Comparison of ENCODE assay signal across 8 cellular contexts in the genomic region with DNA sequence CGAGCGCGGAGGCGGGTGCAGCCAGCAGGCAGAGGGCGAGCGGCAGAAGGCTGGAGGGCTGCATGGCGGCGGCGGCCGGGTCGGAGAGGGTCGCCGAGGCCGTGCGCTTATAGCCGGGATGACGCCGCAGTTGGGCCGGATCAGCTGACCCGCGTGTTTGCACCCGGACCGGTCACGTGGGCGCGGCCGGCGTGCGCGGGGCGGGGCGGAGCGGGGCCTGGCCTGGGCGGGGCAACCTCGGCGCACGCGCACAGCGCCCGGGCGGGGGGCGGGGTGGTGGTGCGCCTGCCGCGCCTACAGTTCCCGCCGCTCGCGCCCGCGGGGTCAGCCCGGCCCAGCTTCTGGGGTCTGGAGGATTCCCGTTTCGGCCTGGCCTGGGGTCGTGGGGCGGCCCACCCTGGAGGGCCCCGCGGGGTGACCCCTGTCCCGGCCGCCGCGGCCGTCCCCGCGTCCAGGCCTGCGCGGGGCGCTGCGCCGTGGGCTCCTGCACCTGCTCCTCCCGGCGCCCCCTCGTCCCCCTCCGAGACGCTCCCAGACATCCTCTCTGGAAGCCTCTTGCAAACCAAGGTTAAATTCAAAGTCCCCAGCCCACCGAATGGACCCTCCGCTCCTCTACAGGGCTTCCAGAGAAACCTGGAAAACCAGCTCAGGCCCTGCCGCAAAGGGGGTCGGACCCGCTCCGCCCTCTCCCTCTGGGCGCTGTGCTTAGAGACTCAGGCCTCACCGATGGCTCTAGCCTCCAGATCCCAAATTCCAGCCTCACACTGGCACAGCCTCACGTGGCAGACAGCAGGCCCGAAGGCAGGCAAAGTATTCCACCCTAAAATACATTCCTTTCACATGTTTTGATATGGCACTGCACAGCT. TPM values are rescaled to one million over a fixed set of nuclear protein-coding genes. Genes with fewer than 3 reads are reported as not detected.
DNase-seq lines count a peak whose midpoint lies in the region; ATAC-seq and TF ChIP-seq lines count a peak whose summit lies in the region.

A gene (minus strand): TSS at position 132 of the 866 bp plus-strand sequence. CDS start 68 bp downstream, at position 64.

- no peak for TF ChIP-seq CTCF in colonic mucosa (IDR thresholded peaks at IDR 0.05)

- intact Hi-C loops in colonic mucosa (cut with DNase I): no loop called here

- no peaks in the 10 kb centered on the region for H3K27me3 ChIP-seq in colonic mucosa

- peaks cover 6% of the 10 kb centered on the region for H3K36me3 ChIP-seq in colonic mucosa

- no peaks in the 10 kb centered on the region for H3K9me3 ChIP-seq in colonic mucosa

- H3K27ac ChIP-seq in colonic mucosa: peak within 1 kb of the TSS; percentile 92

- ATAC-seq in HG02973 (IDR thresholded peaks at IDR 0.05; ENCODE audit: unreplicated experiment) (peak; percentile 47), left lobe of liver (peak; percentile 75)

- H3K4me3 ChIP-seq in colonic mucosa: peak within 1 kb of the TSS; percentile 59

- peaks cover 9% of the 10 kb centered on the region for H3K4me1 ChIP-seq in colonic mucosa

- peak within 1 kb of the TSS; percentile 88 to 100 for H3K9ac ChIP-seq in colonic mucosa (ENCODE audit: low read depth in 2 of 2, low read length in 2 of 2)

- DNase-seq in SIG-M5 treated with dmso at 0.1 percent for 504 hours (lab: John Stamatoyannopoulos, UW; ENCODE audit: unreplicated experiment) (peak; percentile 64), SIG-M5 (lab: John Stamatoyannopoulos, UW) (no peak), NCI-H2227 (lab: John Stamatoyannopoulos, UW; ENCODE audit: unreplicated experiment) (peak; percentile 94), colonic mucosa (peak; percentile 90), left lobe of liver (ENCODE audit: low spot score) (peak; percentile 93)
- peak; percentile 91 for DNase-seq in activated CD4-positive, alpha-beta T cell treated with anti-CD3 and anti-CD28 coated beads for 48 hours
- DNase-seq in stimulated activated CD4-positive, alpha-beta T cell treated with anti-CD3 and anti-CD28 coated beads, Interleukin-2, amount 100 ng/mL, for 24 hours: peak; percentile 91 to 92

RNA-seq across cellular contexts. Expression of the gene that starts here (rescaled TPM):
- total RNA-seq in colonic mucosa: 100 to 1,000 TPM; 633 to 887 TPM
- total RNA-seq in left lobe of liver: 564 TPM
